In the genomic region with DNA sequence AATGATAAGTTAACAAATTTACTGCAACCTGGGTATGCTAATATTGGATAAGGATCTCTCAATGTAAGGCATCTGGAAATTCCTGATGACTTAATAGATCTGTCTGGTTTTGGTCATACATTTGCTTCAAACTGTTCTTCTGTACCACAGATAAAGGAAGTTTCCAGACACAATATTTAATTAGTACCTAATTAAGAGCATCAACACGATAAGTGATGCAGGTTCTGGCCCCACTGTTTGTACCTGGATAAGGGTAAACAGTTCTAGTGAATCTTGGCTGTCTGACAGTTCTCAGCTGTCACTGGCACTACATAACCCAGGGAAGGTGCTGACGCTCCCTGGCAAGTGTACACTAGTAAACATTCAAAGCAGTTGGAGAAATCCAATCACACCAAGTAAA, we compare ENCODE assay signal across 22 cellular contexts.
"Had no signal": no experiment of that assay in that cellular context is flagged by ENCODE, and none has a peak within 500 bp of the region (broad histone marks: within the 10 kb centered on the region; RNA-seq: fewer than 3 reads in every experiment).

No MANE protein-coding gene starts in this region.

- H3K4me3 Mint-ChIP-seq: memory B cell; natural killer cell; stimulated activated naive B cell treated with anti-CD40 and anti-IgM and Interleukin-4, amounts not matched to agents 10 μg/mL and 1 μg/mL and 100 μg/mL, for 72 hours; stimulated activated naive CD8-positive, alpha-beta T cell treated with anti-CD3 and anti-CD28 coated beads, Interleukin-15, Interleukin-2, amounts not matched to agents 100 ng/mL and 50 ng/mL, for 24 hours had no signal

- H3K4me3 ChIP-seq: dorsolateral prefrontal cortex, lung, ovary, psoas muscle, skin epidermis, thoracic aorta, tibial nerve, upper lobe of right lung, uterus had no signal

- H3K36me3 Mint-ChIP-seq: memory B cell; natural killer cell; stimulated activated naive B cell treated with anti-CD40 and anti-IgM and Interleukin-4, amounts not matched to agents 10 μg/mL and 1 μg/mL and 100 μg/mL, for 72 hours had no signal

- H3K36me3 ChIP-seq: ovary, thoracic aorta, tibial nerve, upper lobe of right lung, uterus had no signal

- H3K27me3 Mint-ChIP-seq: memory B cell; stimulated activated naive B cell treated with anti-CD40 and anti-IgM and Interleukin-4, amounts not matched to agents 10 μg/mL and 1 μg/mL and 100 μg/mL, for 72 hours; stimulated activated naive CD8-positive, alpha-beta T cell treated with anti-CD3 and anti-CD28 coated beads, Interleukin-15, Interleukin-2, amounts not matched to agents 100 ng/mL and 50 ng/mL, for 24 hours had no signal

- H3K27ac ChIP-seq: dorsolateral prefrontal cortex, ovary, psoas muscle, skin epidermis, thoracic aorta, tibial nerve, upper lobe of right lung, uterus had no signal

- H3K9me3 ChIP-seq: ovary, psoas muscle, thoracic aorta, tibial nerve, upper lobe of right lung, uterus had no signal

- DNase-seq: dorsolateral prefrontal cortex; effector CD4-positive, alpha-beta T cell; hypothalamus; natural killer cell; occipital lobe; ovary; posterior cingulate gyrus; psoas muscle; right cardiac atrium; stimulated activated CD4-positive, alpha-beta T cell treated with anti-CD3 and anti-CD28 coated beads, Interleukin-15, amount 100 ng/mL, for 24 hours; stimulated activated CD4-positive, alpha-beta T cell treated with anti-CD3 and anti-CD28 coated beads, Interleukin-2, amount 100 ng/mL, for 48 hours; stimulated activated naive B cell treated with anti-CD40 and anti-IgM and Interleukin-4, amounts not matched to agents 10 μg/mL and 1 μg/mL and 100 μg/mL, for 72 hours; upper lobe of right lung; uterus had no signal

- H3K27me3 ChIP-seq: ovary, tibial nerve, upper lobe of right lung, uterus had no signal

- H3K4me1 Mint-ChIP-seq: memory B cell; natural killer cell; stimulated activated naive B cell treated with anti-CD40 and anti-IgM and Interleukin-4, amounts not matched to agents 10 μg/mL and 1 μg/mL and 100 μg/mL, for 72 hours had no signal

- FAIRE-seq: frontal cortex, keratinocyte had no signal

- H3K9me3 Mint-ChIP-seq: stimulated activated naive B cell treated with anti-CD40 and anti-IgM and Interleukin-4, amounts not matched to agents 10 μg/mL and 1 μg/mL and 100 μg/mL, for 72 hours; stimulated activated naive CD8-positive, alpha-beta T cell treated with anti-CD3 and anti-CD28 coated beads, Interleukin-15, Interleukin-2, amounts not matched to agents 100 ng/mL and 50 ng/mL, for 24 hours had no signal

- H3K27ac Mint-ChIP-seq: memory B cell; natural killer cell; stimulated activated naive B cell treated with anti-CD40 and anti-IgM and Interleukin-4, amounts not matched to agents 10 μg/mL and 1 μg/mL and 100 μg/mL, for 72 hours; stimulated activated naive CD8-positive, alpha-beta T cell treated with anti-CD3 and anti-CD28 coated beads, Interleukin-15, Interleukin-2, amounts not matched to agents 100 ng/mL and 50 ng/mL, for 24 hours had no signal

- H3K4me1 ChIP-seq: psoas muscle, tibial nerve, upper lobe of right lung, uterus had no signal

- ATAC-seq: natural killer cell; psoas muscle; right cardiac atrium; stimulated activated naive B cell treated with anti-CD40 and anti-IgM and Interleukin-4, amounts not matched to agents 10 μg/mL and 1 μg/mL and 100 μg/mL, for 72 hours; upper lobe of right lung had no signal
